Comparison of ENCODE assay signal across 25 cellular contexts in the genomic region with DNA sequence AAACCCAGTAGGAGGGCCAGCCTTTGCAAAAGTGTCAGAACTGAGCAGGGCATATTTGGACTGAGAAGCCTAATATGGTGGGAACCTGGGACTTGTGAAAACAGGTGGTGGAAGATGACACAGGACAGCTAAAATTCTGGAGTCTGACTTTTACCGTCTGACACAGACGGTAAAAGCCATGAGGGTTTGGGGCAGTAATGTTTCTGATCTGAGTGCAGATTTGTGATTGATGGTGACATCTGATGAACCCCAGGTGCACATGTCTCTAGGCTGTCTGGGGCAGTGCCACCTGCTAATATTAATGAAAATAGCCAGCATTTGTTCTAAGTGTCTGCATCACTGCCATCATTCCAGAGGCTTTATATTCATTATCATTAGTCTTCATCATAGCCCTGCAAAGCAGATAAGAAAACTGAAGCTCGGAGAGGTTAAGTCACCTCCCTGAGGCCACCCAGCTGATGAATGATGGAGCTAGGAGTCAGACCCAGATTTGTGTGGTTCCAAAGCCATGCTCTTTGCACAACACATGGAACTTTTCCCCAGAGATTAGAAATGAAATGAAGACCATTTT.
"Had no signal": no experiment of that assay in that cellular context is flagged by ENCODE, and none has a peak within 500 bp of the region (broad histone marks: within the 10 kb centered on the region; RNA-seq: fewer than 3 reads in every experiment).

No MANE protein-coding gene starts in this region.

- H3K36me3 Mint-ChIP-seq: natural killer cell; stimulated activated effector memory CD8-positive, alpha-beta T cell treated with anti-CD3 and anti-CD28 coated beads, Interleukin-12 subunit alpha, Interleukin-12 subunit beta, amount 100 ng/mL, for 72 hours had no signal

- H3K4me3 ChIP-seq: coronary artery, esophagus muscularis mucosa, gastroesophageal sphincter, heart left ventricle, hepatocyte, left lung, pancreas, right lobe of liver, stomach, testis, tibial artery, upper lobe of right lung, uterus had no signal

- H3K4me3 Mint-ChIP-seq: natural killer cell; neural crest cell; stimulated activated effector memory CD8-positive, alpha-beta T cell treated with anti-CD3 and anti-CD28 coated beads, Interleukin-12 subunit alpha, Interleukin-12 subunit beta, amount 100 ng/mL, for 72 hours had no signal

- H3K27me3 ChIP-seq: esophagus muscularis mucosa, foreskin keratinocyte, gastroesophageal sphincter, hepatocyte, left lung, neutrophil, pancreas, right lobe of liver, testis, tibial artery, upper lobe of right lung, uterus had no signal

- H3K36me3 ChIP-seq: esophagus muscularis mucosa, gastroesophageal sphincter, heart left ventricle, left lung, neutrophil, pancreas, right lobe of liver, stomach, tibial artery, upper lobe of right lung, uterus had no signal

- DNase-seq: dermis blood vessel endothelial cell; effector memory CD4-positive, alpha-beta T cell; foreskin keratinocyte; heart left ventricle; left cardiac atrium; left lung; mesendoderm; natural killer cell; pancreas; right lobe of liver; stimulated activated CD4-positive, alpha-beta T cell treated with anti-CD3 and anti-CD28 coated beads, Interleukin-2, amount 100 ng/mL, for 24 hours; stimulated activated CD4-positive, alpha-beta T cell treated with anti-CD3 and anti-CD28 coated beads, Interleukin-4, amount 100 ng/mL, for 24 hours; stimulated activated naive CD4-positive, alpha-beta T cell treated with Interleukin-2 at 50 U/mL for 16 hours; stomach; testis; tibial artery; upper lobe of right lung; uterus had no signal

- H3K9me3 ChIP-seq: esophagus muscularis mucosa, gastroesophageal sphincter, heart left ventricle, left lung, neutrophil, pancreas, right lobe of liver, stomach, testis, tibial artery, upper lobe of right lung, uterus had no signal

- H3K27ac Mint-ChIP-seq: natural killer cell; stimulated activated effector memory CD8-positive, alpha-beta T cell treated with anti-CD3 and anti-CD28 coated beads, Interleukin-12 subunit alpha, Interleukin-12 subunit beta, amount 100 ng/mL, for 72 hours had no signal

- H3K4me1 ChIP-seq: esophagus muscularis mucosa, gastroesophageal sphincter, left lung, pancreas, right lobe of liver, stomach, testis, tibial artery, upper lobe of right lung, uterus had no signal

- H3K4me1 Mint-ChIP-seq: natural killer cell; neural crest cell; stimulated activated effector memory CD8-positive, alpha-beta T cell treated with anti-CD3 and anti-CD28 coated beads, Interleukin-12 subunit alpha, Interleukin-12 subunit beta, amount 100 ng/mL, for 72 hours had no signal

- H2AFZ ChIP-seq: hepatocyte had no signal

- H3K79me2 ChIP-seq: hepatocyte had no signal

- H3K9me3 Mint-ChIP-seq: natural killer cell; neural crest cell; stimulated activated effector memory CD8-positive, alpha-beta T cell treated with anti-CD3 and anti-CD28 coated beads, Interleukin-12 subunit alpha, Interleukin-12 subunit beta, amount 100 ng/mL, for 72 hours had no signal

- H3K27ac ChIP-seq: coronary artery, esophagus muscularis mucosa, foreskin keratinocyte, gastroesophageal sphincter, heart left ventricle, left lung, neutrophil, pancreas, right lobe of liver, stomach, testis, tibial artery, upper lobe of right lung, uterus had no signal

- H3K4me2 ChIP-seq: hepatocyte had no signal

- ATAC-seq: foreskin keratinocyte; gastroesophageal sphincter; heart left ventricle; left cardiac atrium; left lung; natural killer cell; pancreas; right lobe of liver; stimulated activated effector memory CD8-positive, alpha-beta T cell treated with anti-CD3 and anti-CD28 coated beads, Interleukin-12 subunit alpha, Interleukin-12 subunit beta, amount 100 ng/mL, for 72 hours; upper lobe of right lung had no signal
